In genomic region chr10:95561200-95562177, GRCh38 we compare ENCODE assay signal across 8 cellular contexts. TPM values are rescaled to one million over a fixed set of nuclear protein-coding genes. Genes with fewer than 3 reads are reported as not detected.
DNase-seq lines count a peak whose midpoint lies in the region; ATAC-seq and TF ChIP-seq lines count a peak whose summit lies in the region.

Gene SORBS1, minus strand, starts transcription at chr10:95561371. Its CDS starts 120,236 bp downstream, at chr10:95441135.

- no peak for TF ChIP-seq CTCF in AG10803 (conservative IDR thresholded peaks at IDR 0.05; ENCODE audit: low read length)
- TF ChIP-seq CTCF in kidney epithelial cell (IDR thresholded peaks at IDR 0.05; ENCODE audit: insufficient read depth, low read length, poor library complexity, severe bottlenecking) = no peak

- peak; percentile 92 for DNase-seq in AG10803 (ENCODE audit: low read depth)
- DNase-seq in GM19238 (ENCODE audit: insufficient read length, low spot score) = peak; percentile 96
- peak; percentile 95 for DNase-seq in NCI-H460 (ENCODE audit: extremely low read depth, low read depth)
- DNase-seq in activated CD4-positive, alpha-beta T cell treated with anti-CD3 and anti-CD28 coated beads for 24 hours (ENCODE audit: low read depth in 2 of 2) = peak; percentile 56 to 77
- peak; percentile 98 for DNase-seq in cerebellum (ENCODE audit: low spot score)
- peak; percentile 89 for DNase-seq in kidney epithelial cell (ENCODE audit: low read depth)
- peak; percentile 64 to 68 for DNase-seq in stimulated activated CD4-positive, alpha-beta T cell treated with anti-CD3 and anti-CD28 coated beads, Interleukin-15, amount 100 ng/mL, for 1 hour (ENCODE audit: low read depth in 1 of 2, low spot score in 1 of 2)

- peak; percentile 100 for ATAC-seq in HG03432 (IDR thresholded peaks at IDR 0.05; ENCODE audit: unreplicated experiment)

- H3K4me3 ChIP-seq in AG10803 (ENCODE audit: low read length) (peak within 1 kb of the TSS; percentile 81), kidney epithelial cell (ENCODE audit: low read depth, low read length) (peak within 1 kb of the TSS; percentile 86)

- H3K27me3 ChIP-seq in kidney epithelial cell (ENCODE audit: control insufficient read depth, insufficient read depth, low read length) = no peaks in the 10 kb centered on the region

- H3K36me3 ChIP-seq in kidney epithelial cell (ENCODE audit: control insufficient read depth, insufficient read depth, low read length) = no peaks in the 10 kb centered on the region

RNA-seq across cellular contexts. Expression of gene SORBS1, which starts in this region (rescaled TPM):
- 0.27 and 0.43 TPM in 2 replicates for total RNA-seq in NCI-H460 (2014; rRNA removed; shearing (Covaris generic))
- polyA plus RNA-seq in NCI-H460 (2014; cell fraction: nucleus; rRNA removed) = 0.08 and 0.15 TPM in 2 replicates
- total RNA-seq in cerebellum (114 TPM), kidney epithelial cell (4.0 and 4.9 TPM in 2 replicates)

Comparison
In these comparisons a context has a peak if more than half of its experiments do, and no peak if none do; other contexts are left out.
1. Peak in every context shown above with its lines: DNase-seq, ATAC-seq and H3K4me3 ChIP-seq.
2. RNA of gene SORBS1 (total RNA-seq): 114 TPM in cerebellum (single experiment); 4.0 to 4.9 TPM in kidney epithelial cell and 0.27 to 0.43 TPM in NCI-H460; every median in the first group is over 10 times any median in the second.
3. Peak in DNase-seq in NCI-H460; RNA of the gene not detected or under 1 TPM.